18 cellular contexts compared by ENCODE assay signal in the genomic region with DNA sequence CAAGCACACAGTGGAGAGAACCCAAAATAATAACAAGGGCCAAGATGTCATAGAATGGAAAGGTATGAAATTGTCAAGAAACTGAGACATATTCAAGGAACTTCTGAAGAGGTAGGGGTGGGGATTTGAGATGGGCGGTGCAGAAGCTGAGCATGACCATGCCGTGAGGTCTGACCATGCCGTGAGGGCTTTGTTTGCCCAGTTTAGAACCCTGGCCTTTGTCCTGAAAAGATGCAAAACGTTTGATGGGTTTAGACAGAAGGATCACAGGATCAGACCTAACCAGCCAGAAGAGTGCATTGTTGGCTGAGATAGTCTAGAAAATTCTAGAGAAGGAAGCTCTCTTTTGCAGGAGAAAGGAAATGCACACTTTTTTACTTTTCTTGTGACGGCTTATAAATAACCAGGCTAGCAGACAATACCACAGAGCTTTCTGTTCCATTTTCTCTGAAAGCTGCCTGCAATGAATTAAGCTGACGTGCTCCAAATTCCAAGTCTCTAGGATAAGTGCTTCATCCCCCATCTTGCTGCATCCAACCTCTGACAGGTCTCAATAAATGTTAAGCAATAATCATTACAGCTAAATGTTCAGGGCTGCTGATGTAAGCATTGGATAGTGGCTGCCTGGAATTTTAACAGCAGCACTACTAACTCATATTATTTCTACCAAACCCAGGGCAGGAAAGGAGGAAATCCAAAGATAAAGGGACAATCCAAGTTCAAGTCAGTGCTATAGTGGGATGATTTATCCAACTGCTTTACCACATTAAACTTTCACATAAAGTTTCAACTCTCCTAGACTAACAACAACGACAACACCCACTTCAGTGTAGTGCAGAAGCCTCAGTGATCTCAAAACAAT.
A peak's percentile ranks its signal among the peaks of the same experiment; 100 is the strongest.
DNase-seq lines count a peak whose midpoint lies in the region; ATAC-seq and TF ChIP-seq lines count a peak whose summit lies in the region.
"Had no signal": no experiment of that assay in that cellular context is flagged by ENCODE, and none has a peak within 500 bp of the region (broad histone marks: within the 10 kb centered on the region; RNA-seq: fewer than 3 reads in every experiment).

No MANE protein-coding gene starts in this region.

- H3K4me1 ChIP-seq in KMS-11 (ENCODE audit: low read depth, poor library complexity, severe bottlenecking), result peaks cover 26% of the 10 kb centered on the region
- H3K4me1 ChIP-seq: right atrium auricular region had no signal

- H4K20me1 ChIP-seq in KMS-11 (ENCODE audit: insufficient read depth), result no peaks in the 10 kb centered on the region

- no peak for ATAC-seq in activated T-cell treated with anti-CD3 and anti-CD28 coated beads, Interleukin-2, amount 50 U/mL, for 4 hours
- ATAC-seq in HG03280 (IDR thresholded peaks at IDR 0.05; ENCODE audit: unreplicated experiment), result no peak
- ATAC-seq: left lung; natural killer cell treated with Interleukin-12 subunit alpha and Interleukin-12 subunit beta and Interleukin-15 and Interleukin-18, amount 100 ng/mL, for 72 hours had no signal

- peak overlapping the region; percentile 33; the same call in 1 of the 2 replicates for H3K4me2 ChIP-seq in KMS-11
- H3K4me2 ChIP-seq: PC-9 had no signal

- peaks cover 62% of the 10 kb centered on the region for H3K4me1 Mint-ChIP-seq in activated T-cell treated with anti-CD3 and anti-CD28 coated beads, Interleukin-2, amount 50 U/mL, for 4 hours (ENCODE audit: low read depth)

- no peaks in the 10 kb centered on the region for H3K36me3 ChIP-seq in KMS-11 (ENCODE audit: insufficient read depth)
- H3K36me3 ChIP-seq: left lung, right atrium auricular region, thoracic aorta had no signal

- H3K4me3 ChIP-seq in KMS-11 (IDR thresholded peaks at IDR 0.05; ENCODE audit: insufficient read depth, low read depth, low read length), result no peak overlapping the region
- H3K4me3 ChIP-seq: left lung, PC-9, right atrium auricular region, thoracic aorta had no signal

- no peak for TF ChIP-seq CTCF in KMS-11 (conservative IDR thresholded peaks at IDR 0.05; ENCODE audit: low read depth, low read length)

- H3K79me2 ChIP-seq in KMS-11 (ENCODE audit: insufficient read depth, low read depth), result no peaks in the 10 kb centered on the region

- no peaks in the 10 kb centered on the region for H3K27me3 Mint-ChIP-seq in activated T-cell treated with anti-CD3 and anti-CD28 coated beads, Interleukin-2, amount 50 U/mL, for 4 hours (ENCODE audit: low read depth)

- H2AFZ ChIP-seq in KMS-11 (ENCODE audit: low read depth), result peak overlapping the region; percentile 43; the same call in 1 of the 2 replicates
- H2AFZ ChIP-seq: PC-9 had no signal

- no peaks in the 10 kb centered on the region for H3K27me3 ChIP-seq in KMS-11 (ENCODE audit: insufficient read depth, low read depth)
- H3K27me3 ChIP-seq: left lung, right atrium auricular region had no signal

- no peak for DNase-seq in activated T-cell treated with anti-CD3 and anti-CD28 coated beads, Interleukin-2, amount 50 U/mL, for 4 hours
- no peak for DNase-seq in activated T-cell treated with anti-CD3 and anti-CD28 coated beads for 4 hours
- peak; percentile 62 for DNase-seq in globus pallidus (ENCODE audit: low spot score)
- no peak for DNase-seq in DMS114 treated with DMSO at 0.1 percent for 48 hours (lab: John Stamatoyannopoulos, UW; ENCODE audit: unreplicated experiment)
- DNase-seq in iPS-NIHi11 (ENCODE audit: low spot score), result no peak
- DNase-seq: ACHN; activated CD4-positive, CD25-positive, alpha-beta regulatory T cell treated with anti-CD3 and anti-CD28 coated beads, Interleukin-2, amount 50 U/mL, for 72 hours; dermis blood vessel endothelial cell; left lung; NCI-H2081 treated with DMSO at 0.1 percent for 48 hours; NCI-H526 treated with DMSO at 0.1 percent for 48 hours; PC-9 had no signal

- peak overlapping the region; percentile 19 for H3K4me3 Mint-ChIP-seq in activated T-cell treated with anti-CD3 and anti-CD28 coated beads, Interleukin-2, amount 50 U/mL, for 4 hours
- H3K4me3 Mint-ChIP-seq: natural killer cell treated with Interleukin-12 subunit alpha and Interleukin-12 subunit beta and Interleukin-15 and Interleukin-18, amount 100 ng/mL, for 72 hours had no signal

- H3K9ac ChIP-seq in KMS-11, result no peak overlapping the region

- H3K36me3 Mint-ChIP-seq in activated T-cell treated with anti-CD3 and anti-CD28 coated beads, Interleukin-2, amount 50 U/mL, for 4 hours (ENCODE audit: insufficient read depth), result no peaks in the 10 kb centered on the region
- H3K36me3 Mint-ChIP-seq: natural killer cell treated with Interleukin-12 subunit alpha and Interleukin-12 subunit beta and Interleukin-15 and Interleukin-18, amount 100 ng/mL, for 72 hours had no signal

- H3K27ac ChIP-seq in KMS-11 (peak overlapping the region; percentile 22; the same call in 1 of the 2 replicates), temporal lobe (ENCODE audit: low read depth, low read length) (peak overlapping the region; percentile 53)
- H3K27ac ChIP-seq: PC-9, right atrium auricular region, thoracic aorta had no signal

- H3K9me3 Mint-ChIP-seq in activated T-cell treated with anti-CD3 and anti-CD28 coated beads, Interleukin-2, amount 50 U/mL, for 4 hours, result no peaks in the 10 kb centered on the region
- H3K9me3 Mint-ChIP-seq: natural killer cell treated with Interleukin-12 subunit alpha and Interleukin-12 subunit beta and Interleukin-15 and Interleukin-18, amount 100 ng/mL, for 72 hours had no signal
